In the genomic region with DNA sequence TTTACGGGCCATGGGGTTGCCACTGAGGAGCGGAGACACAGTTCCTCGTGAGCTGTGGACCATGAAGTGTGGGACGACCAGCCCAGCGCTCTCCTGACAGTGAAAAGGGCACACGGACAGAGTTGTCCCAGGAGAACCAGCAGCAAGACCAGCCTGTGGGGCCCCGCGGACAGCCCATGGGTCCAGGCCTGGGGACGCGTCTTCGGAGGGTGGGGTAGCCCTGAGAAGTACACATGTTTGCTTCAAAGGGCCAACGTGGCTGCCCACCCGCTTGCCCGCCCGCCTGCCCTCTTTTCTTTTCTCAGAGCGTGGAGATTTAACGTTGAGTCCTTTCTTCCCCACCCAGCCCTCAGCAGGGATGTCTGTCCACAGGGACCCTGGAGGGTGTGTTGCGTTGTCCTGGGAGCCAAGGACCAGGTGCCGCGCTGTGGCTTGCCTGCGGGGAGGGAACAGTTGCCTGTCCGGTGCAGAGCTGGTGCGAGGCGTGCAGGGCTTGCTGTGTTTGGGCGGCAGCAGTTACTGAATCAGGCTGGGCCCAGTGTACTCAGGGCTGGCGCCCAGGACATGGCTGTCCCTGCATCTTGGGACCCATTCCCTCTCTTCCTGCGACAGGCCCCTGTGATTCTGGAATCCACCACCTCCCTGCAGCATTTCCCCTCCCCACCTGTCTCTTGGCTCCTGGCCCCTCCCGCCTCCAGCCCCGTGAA, we compare ENCODE assay signal across 15 cellular contexts.
"Had no signal": no experiment of that assay in that cellular context is flagged by ENCODE, and none has a peak within 500 bp of the region (broad histone marks: within the 10 kb centered on the region; RNA-seq: fewer than 3 reads in every experiment).

No MANE protein-coding gene starts in this region.

- H3K4me3 ChIP-seq: dorsolateral prefrontal cortex, heart left ventricle, mucosa of descending colon, neural progenitor cell had no signal

- H3K27me3 ChIP-seq: dorsolateral prefrontal cortex, neural progenitor cell had no signal

- H2AFZ ChIP-seq: neural progenitor cell had no signal

- DNase-seq: central memory CD4-positive, alpha-beta T cell; cortex of kidney; dorsolateral prefrontal cortex; effector CD8-positive, alpha-beta T cell; foreskin melanocyte; islet precursor cell; natural killer cell; occipital lobe; small intestine; stimulated activated CD4-positive, alpha-beta T cell treated with anti-CD3 and anti-CD28 coated beads, Interleukin-2, amount 100 ng/mL, for 48 hours; stimulated activated naive CD4-positive, alpha-beta T cell treated with Interleukin-2 at 50 U/mL for 16 hours; trophoblast cell had no signal

- H3K36me3 ChIP-seq: heart left ventricle, neural progenitor cell had no signal

- H3K9me3 Mint-ChIP-seq: natural killer cell, neural progenitor cell had no signal

- H3K9me3 ChIP-seq: heart left ventricle, mucosa of descending colon had no signal

- H3K4me3 Mint-ChIP-seq: natural killer cell, neural progenitor cell had no signal

- H3K27ac ChIP-seq: dorsolateral prefrontal cortex, heart left ventricle, neural progenitor cell had no signal

- H3K9ac ChIP-seq: neural progenitor cell had no signal

- H3K4me1 ChIP-seq: neural progenitor cell had no signal

- H3K4me1 Mint-ChIP-seq: natural killer cell, neural progenitor cell had no signal

- ATAC-seq: natural killer cell had no signal

- H3K27ac Mint-ChIP-seq: natural killer cell, neural progenitor cell had no signal

- H3K36me3 Mint-ChIP-seq: natural killer cell, neural progenitor cell had no signal

- H3K4me2 ChIP-seq: neural progenitor cell had no signal
